ENCODE assay signal across 12 cellular contexts in the genomic region with DNA sequence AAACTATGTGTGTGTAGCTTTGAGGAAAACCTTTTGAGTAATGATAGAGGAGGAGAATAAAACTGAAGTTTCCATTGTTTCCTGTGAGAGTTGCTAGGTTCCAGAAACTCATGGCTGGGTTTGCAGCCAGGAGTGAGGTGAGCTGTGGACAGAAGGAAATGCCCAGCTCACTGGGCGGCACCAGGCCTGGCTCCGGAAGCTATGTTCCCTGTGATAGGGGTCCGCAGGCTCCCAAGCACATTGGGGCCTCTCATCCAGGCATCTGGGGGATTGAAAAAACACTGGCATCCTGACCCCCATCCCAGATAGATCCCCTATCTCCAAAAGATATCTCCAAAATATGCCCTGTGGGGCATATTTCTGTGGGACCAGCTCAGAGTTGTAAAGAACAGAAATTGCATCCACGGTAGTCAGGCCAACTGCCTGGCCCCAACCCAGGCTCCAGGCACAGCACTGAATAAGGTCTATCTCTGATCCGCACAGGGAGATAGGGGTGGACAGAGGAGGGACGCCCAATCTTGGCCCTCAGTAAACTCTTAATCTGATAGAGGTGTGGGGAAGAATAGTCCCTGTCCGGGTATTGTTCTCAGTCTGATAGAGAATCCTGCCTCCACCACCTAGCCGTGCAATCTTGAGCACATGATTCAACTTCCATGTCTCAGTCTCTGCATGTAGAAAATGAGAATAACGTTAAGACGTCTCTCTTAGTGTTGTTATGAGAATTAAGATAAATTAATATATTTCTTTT. TPM values are rescaled to one million over a fixed set of nuclear protein-coding genes. Genes with fewer than 3 reads are reported as not detected.
A peak's percentile ranks its signal among the peaks of the same experiment; 100 is the strongest.
DNase-seq lines count a peak whose midpoint lies in the region; ATAC-seq and TF ChIP-seq lines count a peak whose summit lies in the region.
"Had no signal": no experiment of that assay in that cellular context is flagged by ENCODE, and none has a peak within 500 bp of the region (broad histone marks: within the 10 kb centered on the region; RNA-seq: fewer than 3 reads in every experiment).

No MANE protein-coding gene starts in this region.

- H3K4me3 ChIP-seq in mucosa of rectum (ENCODE audit: low read length in 2 of 2) (no peak overlapping the region), tibial nerve (no peak overlapping the region)

- no peak for TF ChIP-seq POLR2A in tibial nerve (IDR thresholded peaks at IDR 0.05)

- TF ChIP-seq EP300 in tibial nerve (IDR thresholded peaks at IDR 0.05) = peak in 1 of 2 donors; percentile 8

- no peaks in the 10 kb centered on the region for H3K9me3 Mint-ChIP-seq in activated CD8-positive, alpha-beta memory T cell treated with anti-CD3 and anti-CD28 coated beads, Interleukin-2, amount 10 ng/mL, durations not matched to agents 7 days and 5 days (ENCODE audit: low read depth)
- H3K9me3 Mint-ChIP-seq in chondrocyte (ENCODE audit: low read depth) = no peaks in the 10 kb centered on the region

- H3K9ac ChIP-seq in mucosa of rectum (ENCODE audit: low read depth in 1 of 2, low read length in 2 of 2) = peak overlapping the region in 1 of 2 donors; percentile 7

- H3K27me3 ChIP-seq in mucosa of rectum (ENCODE audit: control insufficient read depth in 2 of 2, insufficient read depth in 2 of 2, low read length in 2 of 2) (no peaks in the 10 kb centered on the region), tibial nerve (no peaks in the 10 kb centered on the region)

- WGBS in tibial nerve, 2 donors = 38 to 42% methylated on average over 10 of the region's 10 CpGs

- H3K4me1 ChIP-seq in mucosa of rectum (ENCODE audit: control insufficient read depth in 2 of 2, insufficient read depth in 2 of 2, low read length in 2 of 2) = peaks cover 29 to 32% of the 10 kb centered on the region in 2 donors
- peaks cover 6 to 83% (median 58%) of the 10 kb centered on the region in 4 donors for H3K4me1 ChIP-seq in tibial nerve

- no peak for DNase-seq in activated CD8-positive, alpha-beta memory T cell treated with anti-CD3 and anti-CD28 coated beads, Interleukin-2, amount 10 ng/mL, durations not matched to agents 7 days and 5 days
- DNase-seq in activated CD8-positive, alpha-beta memory T cell treated with anti-CD3 and anti-CD28 coated beads, Interleukin-2, amount 50 U/mL, for 48 hours = no peak
- no peak for DNase-seq in chondrocyte (ENCODE audit: low spot score)
- no peak for DNase-seq in tibial nerve (ENCODE audit: low spot score in 2 of 2)
- no peak for DNase-seq in stimulated activated CD4-positive, alpha-beta T cell treated with anti-CD3 and anti-CD28 coated beads, Interleukin-12 subunit alpha, Interleukin-12 subunit beta, amount 100 ng/mL, for 4 hours
- DNase-seq in GM19238 (ENCODE audit: insufficient read length, low spot score) = no peak
- DNase-seq: cerebellar nuclear complex; NCI-H1417 treated with DMSO at 0.1 percent for 48 hours; stimulated activated CD4-positive, alpha-beta T cell treated with anti-CD3 and anti-CD28 coated beads, Interleukin-4, amount 100 ng/mL, for 1 hour had no signal

- ATAC-seq in activated CD8-positive, alpha-beta memory T cell treated with anti-CD3 and anti-CD28 coated beads, Interleukin-2, amount 10 ng/mL, durations not matched to agents 7 days and 5 days = no peak
- no peak for ATAC-seq in GM21825 (IDR thresholded peaks at IDR 0.05; ENCODE audit: unreplicated experiment)

- CTCF ChIA-PET in activated CD8-positive, alpha-beta memory T cell treated with anti-CD3 and anti-CD28 coated beads, Interleukin-2, amount 10 ng/mL, durations not matched to agents 7 days and 5 days (lab: Charles Lee) = interaction anchor here (1.0 kb wide), 1 partner anchor 20 kb away, joined by 3 read pairs; no protein-coding TSS in a partner anchor

- H3K4me3 Mint-ChIP-seq in activated CD8-positive, alpha-beta memory T cell treated with anti-CD3 and anti-CD28 coated beads, Interleukin-2, amount 10 ng/mL, durations not matched to agents 7 days and 5 days = peak overlapping the region; percentile 11
- H3K4me3 Mint-ChIP-seq in chondrocyte (ENCODE audit: unreplicated experiment) = peak overlapping the region; percentile 38

- peaks cover 5% of the 10 kb centered on the region for H3K4me1 Mint-ChIP-seq in activated CD8-positive, alpha-beta memory T cell treated with anti-CD3 and anti-CD28 coated beads, Interleukin-2, amount 10 ng/mL, durations not matched to agents 7 days and 5 days
- H3K4me1 Mint-ChIP-seq in chondrocyte (ENCODE audit: low read depth) = peaks cover 78% of the 10 kb centered on the region

- H3K27me3 Mint-ChIP-seq in activated CD8-positive, alpha-beta memory T cell treated with anti-CD3 and anti-CD28 coated beads, Interleukin-2, amount 10 ng/mL, durations not matched to agents 7 days and 5 days = peaks cover 45% of the 10 kb centered on the region
- H3K27me3 Mint-ChIP-seq in chondrocyte (ENCODE audit: low read depth) = no peaks in the 10 kb centered on the region

- TF ChIP-seq CTCF in chondrocyte (IDR thresholded peaks at IDR 0.05) (no peak), tibial nerve (IDR thresholded peaks at IDR 0.05) (no peak)

- H3K36me3 ChIP-seq in mucosa of rectum (ENCODE audit: control insufficient read depth in 2 of 2, insufficient read depth in 2 of 2, low read length in 2 of 2) (no peaks in the 10 kb centered on the region), tibial nerve (no peaks in the 10 kb centered on the region)

- H3K27ac Mint-ChIP-seq in activated CD8-positive, alpha-beta memory T cell treated with anti-CD3 and anti-CD28 coated beads, Interleukin-2, amount 10 ng/mL, durations not matched to agents 7 days and 5 days = no peak overlapping the region
- H3K27ac Mint-ChIP-seq in chondrocyte (ENCODE audit: unreplicated experiment) = peak overlapping the region; percentile 96

- H3K27ac ChIP-seq in mucosa of rectum (ENCODE audit: low read depth in 2 of 2, low read length in 2 of 2) (peak overlapping the region; percentile 43 to 70), tibial nerve (peak overlapping the region; percentile 80 to 94 (median 88))

- H3K36me3 Mint-ChIP-seq in activated CD8-positive, alpha-beta memory T cell treated with anti-CD3 and anti-CD28 coated beads, Interleukin-2, amount 10 ng/mL, durations not matched to agents 7 days and 5 days = peaks cover 3% of the 10 kb centered on the region
- H3K36me3 Mint-ChIP-seq in chondrocyte (ENCODE audit: low read depth) = peaks cover 3% of the 10 kb centered on the region

- H3K9me3 ChIP-seq in mucosa of rectum (ENCODE audit: control insufficient read depth in 2 of 2, low read length in 2 of 2) = no peaks in the 10 kb centered on the region
- no peaks in the 10 kb centered on the region for H3K9me3 ChIP-seq in tibial nerve

RNA-seq across cellular contexts. Expression of gene HSPG2, which starts 1.9 kb away (rescaled TPM):
- total RNA-seq in activated CD8-positive, alpha-beta memory T cell treated with anti-CD3 and anti-CD28 coated beads, Interleukin-2, amount 10 ng/mL, durations not matched to agents 7 days and 5 days = 1 to 10 TPM; 1.0 to 2.5 TPM
- total RNA-seq in chondrocyte (348 to 488 TPM (median 481 TPM) in 3 replicates), tibial nerve (100 to 1,000 TPM; 292 to 486 (median 404) TPM)

RNA-seq across cellular contexts. Expression of gene CELA3B, which starts 37.9 kb away (rescaled TPM):
- not detected for total RNA-seq in activated CD8-positive, alpha-beta memory T cell treated with anti-CD3 and anti-CD28 coated beads, Interleukin-2, amount 10 ng/mL, durations not matched to agents 7 days and 5 days
- not detected in 3 replicates for total RNA-seq in chondrocyte
- total RNA-seq in tibial nerve = 10 to 100 TPM in 1 of 4 donors, 1 to 10 TPM in 2, under 1 TPM in 1; 0.66 to 47.7 (median 2.2) TPM
- total RNA-seq: kidney epithelial cell had no signal

Comparison
In these comparisons a context has a peak if more than half of its experiments do, and no peak if none do; other contexts are left out.
1. RNA of gene HSPG2, which starts 1.9 kb away (total RNA-seq): 292 to 486 TPM in tibial nerve and 348 to 488 TPM in chondrocyte; 1.0 to 2.5 TPM in activated CD8-positive, alpha-beta memory T cell treated with anti-CD3 and anti-CD28 coated beads, Interleukin-2, amount 10 ng/mL, durations not matched to agents 7 days and 5 days; every median in the first group is over 10 times any median in the second.